In genomic region chr10:6195376-6195775, GRCh38 we compare ENCODE assay signal across 13 cellular contexts. TPM values are rescaled to one million over a fixed set of nuclear protein-coding genes. Genes with fewer than 3 reads are reported as not detected.
DNase-seq lines count a peak whose midpoint lies in the region; ATAC-seq and TF ChIP-seq lines count a peak whose summit lies in the region.
"Had no signal": no experiment of that assay in that cellular context is flagged by ENCODE, and none has a peak within 500 bp of the region (broad histone marks: within the 10 kb centered on the region; RNA-seq: fewer than 3 reads in every experiment).

No MANE protein-coding gene starts in this region.

- H2AFZ ChIP-seq in PC-9: no peak overlapping the region
- H2AFZ ChIP-seq: GM23338 had no signal

- H3K9me3 ChIP-seq in BLaER1 (no peaks in the 10 kb centered on the region), duodenal mucosa (ENCODE audit: control insufficient read depth in 1 of 2, low read length in 2 of 2) (no peaks in the 10 kb centered on the region), skeletal muscle satellite cell (replicated peaks; ENCODE audit: low read length) (no peaks in the 10 kb centered on the region), PC-9 (ENCODE audit: insufficient read depth, low read depth) (no peaks in the 10 kb centered on the region)

- no peak for ATAC-seq in HG03378 (IDR thresholded peaks at IDR 0.05; ENCODE audit: unreplicated experiment)
- ATAC-seq: GM23338, Panc1 had no signal

- H3K36me3 ChIP-seq in BLaER1 (peaks cover 14% of the 10 kb centered on the region), duodenal mucosa (ENCODE audit: control insufficient read depth in 1 of 2, insufficient read depth in 2 of 2, low read length in 2 of 2) (no peaks in the 10 kb centered on the region), skeletal muscle satellite cell (ENCODE audit: insufficient read depth, low read length) (no peaks in the 10 kb centered on the region), PC-9 (ENCODE audit: low read depth) (no peaks in the 10 kb centered on the region)
- H3K36me3 ChIP-seq: WERI-Rb-1 had no signal

- CTCF ChIA-PET in PC-9 (lab: Charles Lee): no interaction called here

- TF ChIP-seq CTCF in PC-9 (conservative IDR thresholded peaks at IDR 0.05): no peak

- DNase-seq in RPMI7951 (ENCODE audit: low read depth) (peak; percentile 75), SIG-M5 (lab: John Stamatoyannopoulos, UW) (no peak), DMS 273 (lab: John Stamatoyannopoulos, UW; ENCODE audit: unreplicated experiment) (no peak), PC-9 (no peak)
- DNase-seq: NCI-H2107; stimulated activated naive CD4-positive, alpha-beta T cell; WERI-Rb-1 had no signal

- no peaks in the 10 kb centered on the region for H3K9me2 ChIP-seq in PC-9 (ENCODE audit: insufficient read depth)

- no peak overlapping the region for H3K4me3 ChIP-seq in BLaER1
- H3K4me3 ChIP-seq in duodenal mucosa (ENCODE audit: low read depth in 1 of 2, low read length in 2 of 2): no peak overlapping the region
- no peak overlapping the region for H3K4me3 ChIP-seq in skeletal muscle satellite cell (ENCODE audit: low read length)
- H3K4me3 ChIP-seq in PC-9: no peak overlapping the region
- H3K4me3 ChIP-seq: GM23338 had no signal

- H3K27me3 ChIP-seq in BLaER1 (peaks cover 10% of the 10 kb centered on the region; the same call in 1 of the 2 replicates), duodenal mucosa (ENCODE audit: control insufficient read depth in 1 of 2, insufficient read depth in 2 of 2, low read length in 2 of 2) (no peaks in the 10 kb centered on the region), skeletal muscle satellite cell (ENCODE audit: control insufficient read depth, insufficient read depth, low read length) (no peaks in the 10 kb centered on the region), PC-9 (ENCODE audit: insufficient read depth, low read depth) (no peaks in the 10 kb centered on the region)

- H3K4me2 ChIP-seq in BLaER1: peak overlapping the region; percentile 53
- H3K4me2 ChIP-seq in skeletal muscle satellite cell (ENCODE audit: low read length): peak overlapping the region; percentile 46
- H3K4me2 ChIP-seq in PC-9: no peak overlapping the region
- H3K4me2 ChIP-seq: GM23338 had no signal

- no peaks in the 10 kb centered on the region for H3K79me2 ChIP-seq in PC-9 (ENCODE audit: low read depth)

- POLR2A ChIA-PET in PC-9 (lab: Charles Lee; ENCODE audit: unreplicated experiment): no interaction called here

- no peak overlapping the region for H3K9ac ChIP-seq in BLaER1
- no peak overlapping the region for H3K9ac ChIP-seq in duodenal mucosa (ENCODE audit: low read depth in 1 of 2, low read length in 2 of 2)
- no peak overlapping the region for H3K9ac ChIP-seq in skeletal muscle satellite cell (ENCODE audit: low read depth, low read length)

- H3F3A ChIP-seq in PC-9 (ENCODE audit: insufficient read depth, low read depth): no peaks in the 10 kb centered on the region

- peaks cover 96% of the 10 kb centered on the region for H4K20me1 ChIP-seq in BLaER1
- no peaks in the 10 kb centered on the region for H4K20me1 ChIP-seq in PC-9 (ENCODE audit: insufficient read depth)

- H3K4me1 ChIP-seq in BLaER1 (peaks cover 27% of the 10 kb centered on the region), duodenal mucosa (ENCODE audit: control insufficient read depth in 1 of 2, insufficient read depth in 2 of 2, low read length in 2 of 2) (peaks cover 9% of the 10 kb centered on the region in 2 donors), skeletal muscle satellite cell (ENCODE audit: control insufficient read depth, insufficient read depth, low read length) (peaks cover 28% of the 10 kb centered on the region), PC-9 (replicated peaks; ENCODE audit: insufficient read depth) (no peaks in the 10 kb centered on the region)

- intact Hi-C loops in PC-9 (cut with micrococcal nuclease; ENCODE audit: unreplicated experiment): no loop called here

- no peak overlapping the region for H3K27ac ChIP-seq in BLaER1
- H3K27ac ChIP-seq in duodenal mucosa (ENCODE audit: low read depth, low read length): peak overlapping the region; percentile 30
- no peak overlapping the region for H3K27ac ChIP-seq in PC-9
- H3K27ac ChIP-seq: WERI-Rb-1 had no signal

- BruUV-seq in PC-9 (replicated peaks; lab: Mats Ljungman, UMichigan): no TSS peak

RNA-seq across cellular contexts. Expression of gene PFKFB3, which starts 7.4 kb away (rescaled TPM):
- total RNA-seq in RPMI7951 (2014; rRNA removed; shearing (Covaris generic)): 44.3 and 46.6 TPM in 2 replicates
- total RNA-seq in skeletal muscle satellite cell (2012; rRNA removed): 11.4 and 21.8 TPM in 2 replicates
- 37.8 and 54.7 TPM in 2 replicates for total RNA-seq in PC-9 (2021)
